Comparison of ENCODE assay signal across 30 cellular contexts in the genomic region with DNA sequence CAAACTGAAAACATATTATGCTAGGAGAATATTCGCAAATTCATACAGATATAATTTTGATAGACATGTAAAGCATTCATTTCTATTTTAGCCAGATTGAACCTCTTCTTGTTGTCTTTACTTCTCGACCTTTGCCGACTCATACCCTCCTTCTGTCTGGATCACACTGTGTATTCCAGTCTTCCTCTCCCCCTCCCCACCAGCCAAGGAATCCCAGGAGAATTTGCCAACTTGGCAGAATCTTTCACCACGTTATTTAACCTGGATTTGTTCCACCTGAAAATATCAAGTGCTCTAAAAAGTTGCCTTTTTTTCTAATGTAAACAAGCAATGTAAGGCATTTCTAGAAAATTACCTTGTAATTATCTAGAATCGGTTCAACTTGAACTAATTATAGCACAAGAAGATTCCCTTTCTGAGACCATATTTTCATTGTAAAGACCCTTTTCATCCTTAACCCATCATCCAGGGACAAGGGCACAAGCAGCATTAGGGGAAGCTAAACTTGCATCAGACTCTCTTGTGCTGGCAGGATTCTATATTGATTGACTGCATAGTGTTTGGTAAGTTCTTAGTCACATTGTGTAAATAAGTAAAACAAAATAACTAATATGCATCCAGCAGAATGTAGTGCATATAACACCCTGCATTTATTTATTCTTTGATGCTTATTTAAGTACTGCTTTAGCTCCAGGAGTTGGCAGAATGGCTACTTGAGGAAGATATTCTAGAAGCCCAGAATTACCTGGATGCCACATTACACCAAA.
"Had no signal": no experiment of that assay in that cellular context is flagged by ENCODE, and none has a peak within 500 bp of the region (broad histone marks: within the 10 kb centered on the region; RNA-seq: fewer than 3 reads in every experiment).

No MANE protein-coding gene starts in this region.

- H3K27ac ChIP-seq: ascending aorta, Peyer's patch, RWPE1, SJCRH30 had no signal

- H3K4me1 Mint-ChIP-seq: activated CD8-positive, alpha-beta memory T cell treated with anti-CD3 and anti-CD28 coated beads, Interleukin-2, amount 10 ng/mL, durations not matched to agents 7 days and 5 days; activated naive CD4-positive, alpha-beta T cell treated with anti-CD3 and anti-CD28 coated beads, Interleukin-2, amount 50 U/mL, for 24 hours; brain; central memory CD8-positive, alpha-beta T cell had no signal

- H3K4me3 ChIP-seq: ascending aorta, Peyer's patch, SJCRH30 had no signal

- H3K27me3 ChIP-seq: ascending aorta, Peyer's patch, SJCRH30 had no signal

- H3K4me1 ChIP-seq: ascending aorta, Peyer's patch, SJCRH30 had no signal

- H3K9me3 ChIP-seq: ascending aorta, Peyer's patch, SJCRH30 had no signal

- H3K36me3 Mint-ChIP-seq: activated CD8-positive, alpha-beta memory T cell treated with anti-CD3 and anti-CD28 coated beads, Interleukin-2, amount 10 ng/mL, durations not matched to agents 7 days and 5 days; activated naive CD4-positive, alpha-beta T cell treated with anti-CD3 and anti-CD28 coated beads, Interleukin-2, amount 50 U/mL, for 24 hours; brain had no signal

- H3K27me3 Mint-ChIP-seq: activated CD8-positive, alpha-beta memory T cell treated with anti-CD3 and anti-CD28 coated beads, Interleukin-2, amount 10 ng/mL, durations not matched to agents 7 days and 5 days; activated naive CD4-positive, alpha-beta T cell treated with anti-CD3 and anti-CD28 coated beads, Interleukin-2, amount 50 U/mL, for 24 hours; activated T-cell treated with anti-CD3 and anti-CD28 coated beads, Interleukin-2, amount 50 U/mL, for 24 hours; brain; central memory CD8-positive, alpha-beta T cell had no signal

- ATAC-seq: activated CD8-positive, alpha-beta memory T cell treated with anti-CD3 and anti-CD28 coated beads, Interleukin-2, amount 10 ng/mL, durations not matched to agents 7 days and 5 days; activated CD8-positive, alpha-beta T cell treated with anti-CD3 and anti-CD28 coated beads, Interleukin-2, amount 10 ng/mL, durations not matched to agents 7 days and 5 days; SK-N-SH treated with all-trans-retinoic acid at 6 μM for 48 hours had no signal

- H3K27ac Mint-ChIP-seq: activated CD8-positive, alpha-beta memory T cell treated with anti-CD3 and anti-CD28 coated beads, Interleukin-2, amount 10 ng/mL, durations not matched to agents 7 days and 5 days; activated CD8-positive, alpha-beta T cell treated with anti-CD3 and anti-CD28 coated beads, Interleukin-2, amount 10 ng/mL, durations not matched to agents 7 days and 5 days; activated naive CD4-positive, alpha-beta T cell treated with anti-CD3 and anti-CD28 coated beads, Interleukin-2, amount 50 U/mL, for 24 hours; activated T-cell treated with anti-CD3 and anti-CD28 coated beads, Interleukin-2, amount 50 U/mL, for 24 hours; activated T-helper 1 cell treated with anti-CD3 and anti-CD28 coated beads, Interleukin-12 subunit alpha, Interleukin-12 subunit beta, Interleukin-2, Interleukin-4 antibody, amounts not matched to agents 30 ng/mL and 10 ng/mL and 1 ng/mL, durations not matched to agents 14 hours and 24 hours and 36 hours; T-helper 1 cell treated with Interleukin-12 subunit alpha and Interleukin-12 subunit beta and Interleukin-4 antibody, amounts not matched to agents 30 μg/mL and 1 μg/mL, for 36 hours had no signal

- H3K4me3 Mint-ChIP-seq: activated CD8-positive, alpha-beta memory T cell treated with anti-CD3 and anti-CD28 coated beads, Interleukin-2, amount 10 ng/mL, durations not matched to agents 7 days and 5 days; activated CD8-positive, alpha-beta T cell treated with anti-CD3 and anti-CD28 coated beads, Interleukin-2, amount 10 ng/mL, durations not matched to agents 7 days and 5 days; activated naive CD4-positive, alpha-beta T cell treated with anti-CD3 and anti-CD28 coated beads, Interleukin-2, amount 50 U/mL, for 24 hours; activated T-cell treated with anti-CD3 and anti-CD28 coated beads, Interleukin-2, amount 50 U/mL, for 24 hours; activated T-helper 1 cell treated with anti-CD3 and anti-CD28 coated beads, Interleukin-12 subunit alpha, Interleukin-12 subunit beta, Interleukin-2, Interleukin-4 antibody, amounts not matched to agents 30 ng/mL and 10 ng/mL and 1 ng/mL, durations not matched to agents 14 hours and 24 hours and 36 hours; brain; central memory CD8-positive, alpha-beta T cell; T-helper 1 cell treated with Interleukin-12 subunit alpha and Interleukin-12 subunit beta and Interleukin-4 antibody, amounts not matched to agents 30 μg/mL and 1 μg/mL, for 36 hours had no signal

- H3K36me3 ChIP-seq: ascending aorta, Peyer's patch, SJCRH30 had no signal

- DNase-seq: activated CD4-positive, alpha-beta T cell treated with anti-CD3 and anti-CD28 coated beads for 48 hours; activated CD4-positive, alpha-beta T cell treated with anti-CD3 and anti-CD28 coated beads, Interleukin-2, amount 50 U/mL, for 4 hours; activated CD4-positive, CD25-positive, alpha-beta regulatory T cell treated with anti-CD3 and anti-CD28 coated beads, Interleukin-2, amount 50 U/mL, for 72 hours; activated CD8-positive, alpha-beta memory T cell treated with anti-CD3 and anti-CD28 coated beads, Interleukin-2, amount 10 ng/mL, durations not matched to agents 7 days and 5 days; activated CD8-positive, alpha-beta T cell treated with anti-CD3 and anti-CD28 coated beads, Interleukin-2, amount 10 ng/mL, durations not matched to agents 7 days and 5 days; activated effector memory CD4-positive, alpha-beta T cell treated with Interleukin-2 at 50 U/mL for 16 hours; activated naive CD4-positive, alpha-beta T cell; activated T-cell treated with anti-CD3 and anti-CD28 coated beads, Interleukin-2, amount 50 U/mL, for 24 hours; amniotic stem cell; cortex of kidney; Kasumi-1; NCI-H1417; NCI-H2029; NCI-H446 treated with DMSO at 0.1 percent for 48 hours; NCI-H526; NCI-H82; NK-92 treated with Interleukin-12 subunit alpha and Interleukin-12 subunit beta, amount 100 ng/mL, for 24 hours; OCI-M1; Peyer's patch; Right ventricle myocardium superior; SJCRH30; SW 1271 had no signal
